Comparison of ENCODE assay signal across 8 cellular contexts in the genomic region with DNA sequence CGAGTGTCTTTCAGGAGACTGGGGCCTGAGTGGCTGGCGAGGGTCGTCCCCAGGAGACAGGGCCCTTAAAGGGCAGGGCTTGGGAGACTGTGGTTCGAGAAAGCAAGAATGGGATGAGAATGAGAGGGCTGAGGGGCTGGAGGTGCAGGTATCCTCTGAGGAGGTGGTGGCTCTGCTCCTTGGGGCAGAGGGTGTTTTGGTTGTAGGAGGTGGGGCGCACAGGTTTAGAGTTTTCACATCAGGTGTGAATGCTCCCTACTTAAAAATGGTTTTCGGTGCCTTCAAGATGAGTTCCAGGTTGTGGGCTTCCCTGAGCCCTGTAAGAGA. TPM values are rescaled to one million over a fixed set of nuclear protein-coding genes. Genes with fewer than 3 reads are reported as not detected.
DNase-seq lines count a peak whose midpoint lies in the region; TF ChIP-seq lines count a peak whose summit lies in the region.

No MANE protein-coding gene starts in this region.

- no peaks in the 10 kb centered on the region for H3K27me3 ChIP-seq in ACC112 (ENCODE audit: insufficient read depth, low read length)
- no peaks in the 10 kb centered on the region for H3K27me3 ChIP-seq in brain microvascular endothelial cell (replicated peaks)

- in situ Hi-C loops in brain microvascular endothelial cell (cut with HindIII; ENCODE audit: low pct_ligation_motif_present, low sequenced_read_pairs) = no loop called here

- H3K27ac ChIP-seq in ACC112 (ENCODE audit: low read depth, low read length) (no peak overlapping the region), brain microvascular endothelial cell (peak overlapping the region; percentile 75), mesodermal cell (ENCODE audit: low read depth, low read length, severe bottlenecking) (peak overlapping the region; percentile 72)

- H2AFZ ChIP-seq in ACC112 (ENCODE audit: low read length, unreplicated experiment) = peak overlapping the region; percentile 68

- H3K9me3 ChIP-seq in mesodermal cell (ENCODE audit: control insufficient read depth, low read length) = no peaks in the 10 kb centered on the region

- H3K79me2 ChIP-seq in ACC112 (ENCODE audit: control insufficient read depth, insufficient read depth, low read length, unreplicated experiment) = no peaks in the 10 kb centered on the region

- H3K4me3 ChIP-seq in ACC112 (ENCODE audit: low read depth, low read length) = peak overlapping the region; percentile 82
- peak overlapping the region; percentile 72 for H3K4me3 ChIP-seq in HFF-Myc (replicated peaks; ENCODE audit: low read depth, low read length)
- H3K4me3 ChIP-seq in brain microvascular endothelial cell (ENCODE audit: low read depth, low read length) = peak overlapping the region; percentile 90
- peak overlapping the region; percentile 75 for H3K4me3 ChIP-seq in mesodermal cell (ENCODE audit: extremely low read depth, insufficient read depth, low read length, poor library complexity, severe bottlenecking)

- peaks cover 8% of the 10 kb centered on the region for H3K4me1 ChIP-seq in ACC112 (ENCODE audit: control insufficient read depth, insufficient read depth, low read length, unreplicated experiment)
- no peaks in the 10 kb centered on the region for H3K4me1 ChIP-seq in mesodermal cell (ENCODE audit: control insufficient read depth, insufficient read depth, low read length, poor library complexity, severe bottlenecking)

- no peak for DNase-seq in HFF-Myc (ENCODE audit: extremely low read depth, low read depth)
- DNase-seq in brain microvascular endothelial cell = no peak
- no peak for DNase-seq in GDM1 (lab: John Stamatoyannopoulos, UW)
- DNase-seq in NCI-H524 treated with DMSO at 0.1 percent for 48 hours (lab: John Stamatoyannopoulos, UW) = no peak
- no peak for DNase-seq in stimulated activated CD4-positive, alpha-beta T cell treated with anti-CD3 and anti-CD28 coated beads, Interleukin-1b, Interleukin-23, amount 100 ng/mL, for 48 hours
- no peak for DNase-seq in putamen (ENCODE audit: low spot score)

- H3K36me3 ChIP-seq in ACC112 (ENCODE audit: insufficient read depth, low read length) (no peaks in the 10 kb centered on the region), brain microvascular endothelial cell (replicated peaks) (no peaks in the 10 kb centered on the region), mesodermal cell (ENCODE audit: control insufficient read depth, insufficient read depth, low read length) (no peaks in the 10 kb centered on the region)

- 12 to 21% methylated on average over 5 to 6 of the region's 6 CpGs for WGBS in mesodermal cell (ENCODE audit: insufficient coverage in 2 of 2), 2 experiments

- no peak for TF ChIP-seq CTCF in HFF-Myc (IDR thresholded peaks at IDR 0.05; ENCODE audit: low read depth, low read length, missing control alignments)
- TF ChIP-seq CTCF in brain microvascular endothelial cell (IDR thresholded peaks at IDR 0.05; ENCODE audit: low read depth, low read length, missing control alignments) = no peak

RNA-seq across cellular contexts. Expression of a gene that starts 0.4 kb away (rescaled TPM):
- 21.5 TPM for polyA plus RNA-seq in mesodermal cell (2013, experiment 1 of 2)
- 16.5 TPM for polyA plus RNA-seq in mesodermal cell (2013, experiment 2 of 2)
